8 cellular contexts compared by ENCODE assay signal in genomic region chr4:109434007-109434792, GRCh38. TPM values are rescaled to one million over a fixed set of nuclear protein-coding genes. Genes with fewer than 3 reads are reported as not detected.
DNase-seq lines count a peak whose midpoint lies in the region; ATAC-seq and TF ChIP-seq lines count a peak whose summit lies in the region.

No MANE protein-coding gene starts in this region.

- no peaks in the 10 kb centered on the region for H3K36me3 ChIP-seq in HAP-1 (replicated peaks)
- peaks cover 5% of the 10 kb centered on the region for H3K36me3 ChIP-seq in MG63

- H3K27ac Mint-ChIP-seq in activated T-helper 17 cell treated with anti-CD3 and anti-CD28 coated beads, Interleukin-2, amount 50 U/mL, for 72 hours, result peak overlapping the region; percentile 58
- peak overlapping the region; percentile 90 for H3K27ac Mint-ChIP-seq in nephron progenitor cell

- no peaks in the 10 kb centered on the region for H3K27me3 Mint-ChIP-seq in activated T-helper 17 cell treated with anti-CD3 and anti-CD28 coated beads, Interleukin-2, amount 50 U/mL, for 72 hours
- no peaks in the 10 kb centered on the region for H3K27me3 Mint-ChIP-seq in nephron progenitor cell (ENCODE audit: low read depth, poor library complexity)

- H3K4me1 ChIP-seq in HAP-1, result peaks cover 25% of the 10 kb centered on the region

- H3K4me3 ChIP-seq in HAP-1 (peak overlapping the region; percentile 57), MG63 (peak overlapping the region; percentile 63), foreskin fibroblast (ENCODE audit: low read depth in 1 of 2, low read length in 2 of 2) (peak overlapping the region; percentile 77 to 83)

- H3K36me3 Mint-ChIP-seq in activated T-helper 17 cell treated with anti-CD3 and anti-CD28 coated beads, Interleukin-2, amount 50 U/mL, for 72 hours (ENCODE audit: low read depth), result peaks cover 16% of the 10 kb centered on the region
- peaks cover 28% of the 10 kb centered on the region for H3K36me3 Mint-ChIP-seq in nephron progenitor cell (ENCODE audit: low read depth)

- no peaks in the 10 kb centered on the region for H3K9me3 Mint-ChIP-seq in activated T-helper 17 cell treated with anti-CD3 and anti-CD28 coated beads, Interleukin-2, amount 50 U/mL, for 72 hours
- H3K9me3 Mint-ChIP-seq in nephron progenitor cell, result no peaks in the 10 kb centered on the region

- ATAC-seq in activated T-helper 17 cell treated with anti-CD3 and anti-CD28 coated beads, Interleukin-2, amount 50 U/mL, for 72 hours (replicated peaks), result peak; percentile 49

- H3K9me3 ChIP-seq in HAP-1, result no peaks in the 10 kb centered on the region
- H3K9me3 ChIP-seq in MG63, result no peaks in the 10 kb centered on the region

- TF ChIP-seq CTCF in GM13977 (IDR thresholded peaks at IDR 0.05; ENCODE audit: extremely low read depth, insufficient read depth, missing control alignments), result no peak
- no peak for TF ChIP-seq CTCF in foreskin fibroblast (IDR thresholded peaks at IDR 0.05; ENCODE audit: low read depth, low read length)
- no peak for TF ChIP-seq CTCF in nephron progenitor cell (IDR thresholded peaks at IDR 0.05)

- DNase-seq in GM13977 (ENCODE audit: low spot score) (peak; percentile 17), HAP-1 (ENCODE audit: low spot score in 2 of 2) (peak in 1 of 2 experiments; percentile 48), MG63 (peak; percentile 47), foreskin fibroblast (peak in 1 of 2 donors; percentile 61), nephron progenitor cell (no peak), NCI-H1436 (lab: John Stamatoyannopoulos, UW) (no peak)
- DNase-seq in effector CD4-positive, alpha-beta T cell, result no peak

- H3K4me1 Mint-ChIP-seq in activated T-helper 17 cell treated with anti-CD3 and anti-CD28 coated beads, Interleukin-2, amount 50 U/mL, for 72 hours, result peaks cover 37% of the 10 kb centered on the region
- H3K4me1 Mint-ChIP-seq in nephron progenitor cell, result peaks cover 59% of the 10 kb centered on the region

- H3K4me3 Mint-ChIP-seq in activated T-helper 17 cell treated with anti-CD3 and anti-CD28 coated beads, Interleukin-2, amount 50 U/mL, for 72 hours, result peak overlapping the region; percentile 88
- peak overlapping the region; percentile 90 for H3K4me3 Mint-ChIP-seq in nephron progenitor cell

- in situ Hi-C loops in GM13977 (cut with MboI; ENCODE audit: low pct_unique_long_range_greater_than_20kb, low sequenced_read_pairs, unreplicated experiment) (loop anchor here (25.0 kb wide), 3 partner anchors 103 to 1078 kb away; no protein-coding TSS in a partner anchor), HAP-1 (cut with MboI; ENCODE audit: low sequenced_read_pairs) (no loop called here)

- H3K27me3 ChIP-seq in HAP-1 (ENCODE audit: low read depth) (no peaks in the 10 kb centered on the region), MG63 (no peaks in the 10 kb centered on the region)

RNA-seq across cellular contexts. Expression of gene SEC24B, which starts 0.6 kb away (rescaled TPM):
- 7.6 and 8.1 TPM in 2 replicates for total RNA-seq in MG63 (2014; rRNA removed; shearing (Covaris generic); ENCODE audit: low replicate concordance)
- total RNA-seq in activated T-helper 17 cell treated with anti-CD3 and anti-CD28 coated beads, Interleukin-2, amount 50 U/mL, for 72 hours, result 10 to 100 TPM; 25.2 to 28.1 TPM

Comparison
In these comparisons a context has a peak if more than half of its experiments do, and no peak if none do; other contexts are left out.
1. DNase-seq: peak in GM13977 (single experiment) and MG63 (single experiment); none in nephron progenitor cell (single experiment), NCI-H1436 (single experiment) and effector CD4-positive, alpha-beta T cell (single experiment).
2. Peak in every context shown above with its lines, with median percentiles within 50 percentile points of each other: H3K4me3 ChIP-seq.